1 cellular context compared by ENCODE assay signal in the genomic region with DNA sequence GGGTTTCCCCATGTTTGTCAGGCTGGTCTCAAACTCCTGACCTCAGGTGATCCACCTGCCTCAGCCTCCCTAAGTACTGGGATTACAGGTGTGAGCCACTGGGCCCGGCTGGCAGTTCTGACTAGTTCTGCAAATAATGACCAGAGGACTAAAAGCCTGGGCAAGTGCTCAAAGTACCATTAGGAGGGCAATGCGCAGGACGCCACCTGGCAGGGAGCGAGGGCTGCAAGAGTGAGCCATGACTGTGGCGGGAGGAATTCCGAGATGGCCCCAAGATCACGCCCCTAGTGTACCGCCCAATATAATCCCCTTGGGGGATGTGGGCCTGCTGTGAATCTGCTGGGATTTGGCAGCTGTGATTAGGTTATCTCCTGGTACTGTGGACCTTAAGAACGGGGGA.
TF ChIP-seq lines count a peak whose summit lies in the region.

No MANE protein-coding gene starts in this region.

TF ChIP-seq in GM23338, 12 proteins besides CTCF, POLR2A, EP300 and RAD21 (continued from another document):
- TF ChIP-seq, protein P1, sequence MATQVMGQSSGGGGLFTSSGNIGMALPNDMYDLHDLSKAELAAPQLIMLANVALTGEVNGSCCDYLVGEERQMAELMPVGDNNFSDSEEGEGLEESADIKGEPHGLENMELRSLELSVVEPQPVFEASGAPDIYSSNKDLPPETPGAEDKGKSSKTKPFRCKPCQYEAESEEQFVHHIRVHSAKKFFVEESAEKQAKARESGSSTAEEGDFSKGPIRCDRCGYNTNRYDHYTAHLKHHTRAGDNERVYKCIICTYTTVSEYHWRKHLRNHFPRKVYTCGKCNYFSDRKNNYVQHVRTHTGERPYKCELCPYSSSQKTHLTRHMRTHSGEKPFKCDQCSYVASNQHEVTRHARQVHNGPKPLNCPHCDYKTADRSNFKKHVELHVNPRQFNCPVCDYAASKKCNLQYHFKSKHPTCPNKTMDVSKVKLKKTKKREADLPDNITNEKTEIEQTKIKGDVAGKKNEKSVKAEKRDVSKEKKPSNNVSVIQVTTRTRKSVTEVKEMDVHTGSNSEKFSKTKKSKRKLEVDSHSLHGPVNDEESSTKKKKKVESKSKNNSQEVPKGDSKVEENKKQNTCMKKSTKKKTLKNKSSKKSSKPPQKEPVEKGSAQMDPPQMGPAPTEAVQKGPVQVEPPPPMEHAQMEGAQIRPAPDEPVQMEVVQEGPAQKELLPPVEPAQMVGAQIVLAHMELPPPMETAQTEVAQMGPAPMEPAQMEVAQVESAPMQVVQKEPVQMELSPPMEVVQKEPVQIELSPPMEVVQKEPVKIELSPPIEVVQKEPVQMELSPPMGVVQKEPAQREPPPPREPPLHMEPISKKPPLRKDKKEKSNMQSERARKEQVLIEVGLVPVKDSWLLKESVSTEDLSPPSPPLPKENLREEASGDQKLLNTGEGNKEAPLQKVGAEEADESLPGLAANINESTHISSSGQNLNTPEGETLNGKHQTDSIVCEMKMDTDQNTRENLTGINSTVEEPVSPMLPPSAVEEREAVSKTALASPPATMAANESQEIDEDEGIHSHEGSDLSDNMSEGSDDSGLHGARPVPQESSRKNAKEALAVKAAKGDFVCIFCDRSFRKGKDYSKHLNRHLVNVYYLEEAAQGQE (IDR thresholded peaks at IDR 0.05; ENCODE audit: unreplicated experiment), result no peak
- TF ChIP-seq JUNB (IDR thresholded peaks at IDR 0.05; ENCODE audit: unreplicated experiment), result no peak
- no peak for TF ChIP-seq ZNF114 (CRISPR knock-in tag; IDR thresholded peaks at IDR 0.05)
- no peak for TF ChIP-seq EZH2 (IDR thresholded peaks at IDR 0.05; ENCODE audit: low read depth, unreplicated experiment)
- TF ChIP-seq, protein P2, sequence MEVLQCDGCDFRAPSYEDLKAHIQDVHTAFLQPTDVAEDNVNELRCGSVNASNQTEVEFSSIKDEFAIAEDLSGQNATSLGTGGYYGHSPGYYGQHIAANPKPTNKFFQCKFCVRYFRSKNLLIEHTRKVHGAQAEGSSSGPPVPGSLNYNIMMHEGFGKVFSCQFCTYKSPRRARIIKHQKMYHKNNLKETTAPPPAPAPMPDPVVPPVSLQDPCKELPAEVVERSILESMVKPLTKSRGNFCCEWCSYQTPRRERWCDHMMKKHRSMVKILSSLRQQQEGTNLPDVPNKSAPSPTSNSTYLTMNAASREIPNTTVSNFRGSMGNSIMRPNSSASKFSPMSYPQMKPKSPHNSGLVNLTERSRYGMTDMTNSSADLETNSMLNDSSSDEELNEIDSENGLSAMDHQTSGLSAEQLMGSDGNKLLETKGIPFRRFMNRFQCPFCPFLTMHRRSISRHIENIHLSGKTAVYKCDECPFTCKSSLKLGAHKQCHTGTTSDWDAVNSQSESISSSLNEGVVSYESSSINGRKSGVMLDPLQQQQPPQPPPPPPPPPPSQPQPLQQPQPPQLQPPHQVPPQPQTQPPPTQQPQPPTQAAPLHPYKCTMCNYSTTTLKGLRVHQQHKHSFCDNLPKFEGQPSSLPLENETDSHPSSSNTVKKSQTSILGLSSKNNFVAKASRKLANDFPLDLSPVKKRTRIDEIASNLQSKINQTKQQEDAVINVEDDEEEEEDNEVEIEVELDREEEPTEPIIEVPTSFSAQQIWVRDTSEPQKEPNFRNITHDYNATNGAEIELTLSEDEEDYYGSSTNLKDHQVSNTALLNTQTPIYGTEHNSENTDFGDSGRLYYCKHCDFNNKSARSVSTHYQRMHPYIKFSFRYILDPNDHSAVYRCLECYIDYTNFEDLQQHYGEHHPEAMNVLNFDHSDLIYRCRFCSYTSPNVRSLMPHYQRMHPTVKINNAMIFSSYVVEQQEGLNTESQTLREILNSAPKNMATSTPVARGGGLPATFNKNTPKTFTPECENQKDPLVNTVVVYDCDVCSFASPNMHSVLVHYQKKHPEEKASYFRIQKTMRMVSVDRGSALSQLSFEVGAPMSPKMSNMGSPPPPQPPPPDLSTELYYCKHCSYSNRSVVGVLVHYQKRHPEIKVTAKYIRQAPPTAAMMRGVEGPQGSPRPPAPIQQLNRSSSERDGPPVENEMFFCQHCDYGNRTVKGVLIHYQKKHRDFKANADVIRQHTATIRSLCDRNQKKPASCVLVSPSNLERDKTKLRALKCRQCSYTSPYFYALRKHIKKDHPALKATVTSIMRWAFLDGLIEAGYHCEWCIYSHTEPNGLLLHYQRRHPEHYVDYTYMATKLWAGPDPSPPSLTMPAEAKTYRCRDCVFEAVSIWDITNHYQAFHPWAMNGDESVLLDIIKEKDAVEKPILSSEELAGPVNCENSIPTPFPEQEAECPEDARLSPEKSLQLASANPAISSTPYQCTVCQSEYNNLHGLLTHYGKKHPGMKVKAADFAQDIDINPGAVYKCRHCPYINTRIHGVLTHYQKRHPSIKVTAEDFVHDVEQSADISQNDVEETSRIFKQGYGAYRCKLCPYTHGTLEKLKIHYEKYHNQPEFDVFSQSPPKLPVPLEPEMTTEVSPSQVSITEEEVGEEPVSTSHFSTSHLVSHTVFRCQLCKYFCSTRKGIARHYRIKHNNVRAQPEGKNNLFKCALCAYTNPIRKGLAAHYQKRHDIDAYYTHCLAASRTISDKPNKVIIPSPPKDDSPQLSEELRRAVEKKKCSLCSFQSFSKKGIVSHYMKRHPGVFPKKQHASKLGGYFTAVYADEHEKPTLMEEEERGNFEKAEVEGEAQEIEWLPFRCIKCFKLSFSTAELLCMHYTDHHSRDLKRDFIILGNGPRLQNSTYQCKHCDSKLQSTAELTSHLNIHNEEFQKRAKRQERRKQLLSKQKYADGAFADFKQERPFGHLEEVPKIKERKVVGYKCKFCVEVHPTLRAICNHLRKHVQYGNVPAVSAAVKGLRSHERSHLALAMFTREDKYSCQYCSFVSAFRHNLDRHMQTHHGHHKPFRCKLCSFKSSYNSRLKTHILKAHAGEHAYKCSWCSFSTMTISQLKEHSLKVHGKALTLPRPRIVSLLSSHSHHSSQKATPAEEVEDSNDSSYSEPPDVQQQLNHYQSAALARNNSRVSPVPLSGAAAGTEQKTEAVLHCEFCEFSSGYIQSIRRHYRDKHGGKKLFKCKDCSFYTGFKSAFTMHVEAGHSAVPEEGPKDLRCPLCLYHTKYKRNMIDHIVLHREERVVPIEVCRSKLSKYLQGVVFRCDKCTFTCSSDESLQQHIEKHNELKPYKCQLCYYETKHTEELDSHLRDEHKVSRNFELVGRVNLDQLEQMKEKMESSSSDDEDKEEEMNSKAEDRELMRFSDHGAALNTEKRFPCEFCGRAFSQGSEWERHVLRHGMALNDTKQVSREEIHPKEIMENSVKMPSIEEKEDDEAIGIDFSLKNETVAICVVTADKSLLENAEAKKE (CRISPR knock-in tag; IDR thresholded peaks at IDR 0.05), result no peak
- no peak for TF ChIP-seq NANOG (IDR thresholded peaks at IDR 0.05; ENCODE audit: borderline replicate concordance)
- no peak for TF ChIP-seq POLR2AphosphoS5 (IDR thresholded peaks at IDR 0.05; ENCODE audit: low read depth)
- no peak for TF ChIP-seq STAT1 (IDR thresholded peaks at IDR 0.05; ENCODE audit: unreplicated experiment)
